Comparison of ENCODE assay signal across 9 cellular contexts in the genomic region with DNA sequence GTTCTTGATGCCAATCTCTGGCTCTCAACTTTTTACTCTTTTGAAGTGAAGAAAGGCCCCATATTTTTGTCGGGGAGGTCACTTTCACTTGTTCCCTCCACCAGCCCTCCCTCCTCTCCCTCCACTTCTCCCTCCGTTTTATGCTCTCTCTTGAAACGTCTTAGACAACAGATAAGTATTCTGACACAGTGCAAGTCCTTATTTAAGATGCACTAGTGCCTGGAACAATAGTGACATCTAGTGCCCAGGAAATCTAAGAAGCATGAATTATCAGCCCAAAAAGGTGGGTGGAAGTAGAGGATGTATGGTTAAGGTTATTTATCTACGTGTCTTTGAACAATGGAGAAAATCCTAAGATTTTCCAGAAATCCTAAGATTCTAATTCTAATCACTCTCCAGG. TPM values are rescaled to one million over a fixed set of nuclear protein-coding genes. Genes with fewer than 3 reads are reported as not detected.
DNase-seq lines count a peak whose midpoint lies in the region; ATAC-seq, FAIRE-seq and TF ChIP-seq lines count a peak whose summit lies in the region.
"Had no signal": no experiment of that assay in that cellular context is flagged by ENCODE, and none has a peak within 500 bp of the region (broad histone marks: within the 10 kb centered on the region; RNA-seq: fewer than 3 reads in every experiment).

No MANE protein-coding gene starts in this region.

- peaks cover 25% of the 10 kb centered on the region for H3K4me1 Mint-ChIP-seq in CD14-positive monocyte

- peaks cover 83% of the 10 kb centered on the region for H3K36me3 ChIP-seq in lower lobe of right lung

- TF ChIP-seq CTCF in CD14-positive monocyte (IDR thresholded peaks at IDR 0.05) (peak; percentile 72), choroid plexus epithelial cell (conservative IDR thresholded peaks at IDR 0.05; ENCODE audit: low read depth, low read length) (peak; percentile 75), lower lobe of right lung (IDR thresholded peaks at IDR 0.05) (peak; percentile 58)

- peaks cover 66 to 81% of the 10 kb centered on the region in 2 donors for H3K36me3 Mint-ChIP-seq in CD14-positive monocyte

- peak; percentile 79 for FAIRE-seq in GM12891 (lab: Jason Lieb, UNC)

- no peaks in the 10 kb centered on the region for H3K9me3 Mint-ChIP-seq in CD14-positive monocyte

- peak overlapping the region; percentile 72 for H3K27ac ChIP-seq in lower lobe of right lung
- H3K27ac ChIP-seq: SJSA1 had no signal

- peaks cover 30% of the 10 kb centered on the region for H3K4me1 ChIP-seq in lower lobe of right lung
- H3K4me1 ChIP-seq: SJSA1 had no signal

- H3K27me3 Mint-ChIP-seq in CD14-positive monocyte (ENCODE audit: low read depth in 3 of 3), result no peaks in the 10 kb centered on the region

- TF ChIP-seq POLR2A in GM12891 (IDR thresholded peaks at IDR 0.05; ENCODE audit: low read depth, low read length), result no peak

- H3K4me3 Mint-ChIP-seq in CD14-positive monocyte, result no peak overlapping the region

- intact Hi-C loops in CD14-positive monocyte (cut with micrococcal nuclease), result loop anchor here (2.0 to 10.0 kb wide), 4 partner anchors 83 to 303 kb away; partner anchors contain the start of genes CETP (in 1 of the 2) and SLC12A3 (in 1 of the 2)
- intact Hi-C loops in lower lobe of right lung (cut with DNase I), result loop anchor here (10.0 kb wide), 1 partner anchor 83 kb away; no protein-coding TSS in a partner anchor

- H3K4me3 ChIP-seq in choroid plexus epithelial cell (ENCODE audit: low read depth, low read length) (no peak overlapping the region), lower lobe of right lung (no peak overlapping the region)
- H3K4me3 ChIP-seq: SJSA1 had no signal

- no peaks in the 10 kb centered on the region for H3K27me3 ChIP-seq in lower lobe of right lung (ENCODE audit: low read depth)
- H3K27me3 ChIP-seq: SJSA1 had no signal

- peak overlapping the region in 5 of 7 donors; percentile 50 to 92 (median 57) for H3K27ac Mint-ChIP-seq in CD14-positive monocyte

- ATAC-seq in lower lobe of right lung (peak; percentile 83 to 90), GM18873 (IDR thresholded peaks at IDR 0.05; ENCODE audit: low FRiP score, unreplicated experiment) (no peak)

- H3K9me3 ChIP-seq in lower lobe of right lung, result no peaks in the 10 kb centered on the region
- H3K9me3 ChIP-seq: SJSA1 had no signal

- DNase-seq in CD14-positive monocyte (ENCODE audit: low spot score), result no peak
- DNase-seq in GM12891 (ENCODE audit: insufficient read length, low spot score), result no peak
- peak; percentile 70 for DNase-seq in NOMO-1 treated with DMSO at 0.1 percent for 48 hours (lab: John Stamatoyannopoulos, UW; ENCODE audit: unreplicated experiment)
- peak; percentile 91 for DNase-seq in choroid plexus epithelial cell (ENCODE audit: low read depth)
- no peak for DNase-seq in lower lobe of right lung
- DNase-seq in activated effector memory CD4-positive, alpha-beta T cell treated with anti-CD3 and anti-CD28 coated beads, Interleukin-2, amount 50 U/mL, for 16 hours, result no peak
- DNase-seq in NCI-H2029 (lab: John Stamatoyannopoulos, UW), result no peak

TF ChIP-seq in GM12891, 5 proteins besides CTCF, POLR2A, EP300 and RAD21:
- TF ChIP-seq PAX5 (IDR thresholded peaks at IDR 0.05; ENCODE audit: insufficient read depth, low read length, severe bottlenecking), result no peak
TF ChIP-seq in GM12891: peak in this region for 0.

RNA-seq across cellular contexts. Expression of gene PSME3IP1, which starts 17.9 kb away (rescaled TPM):
- 10 to 100 TPM; 75.4 to 78.6 TPM for polyA plus RNA-seq in CD14-positive monocyte
- 82.5 TPM for polyA plus RNA-seq in GM12891 (2012; ENCODE audit: low read depth, missing spikeins)
- total RNA-seq in lower lobe of right lung, result 79.8 TPM

RNA-seq across cellular contexts. Expression of gene RSPRY1, which starts 18.2 kb away (rescaled TPM):
- 10 to 100 TPM; 21.3 to 28.3 TPM for polyA plus RNA-seq in CD14-positive monocyte
- polyA plus RNA-seq in GM12891 (2012; ENCODE audit: low read depth, missing spikeins), result 16.3 TPM
- 34.9 TPM for total RNA-seq in lower lobe of right lung

Comparison
In these comparisons a context has a peak if more than half of its experiments do, and no peak if none do; other contexts are left out.
1. DNase-seq: peak in NOMO-1 treated with DMSO at 0.1 percent for 48 hours (single experiment) and choroid plexus epithelial cell (single experiment); none in CD14-positive monocyte (single experiment), GM12891 (single experiment), lower lobe of right lung (single experiment), activated effector memory CD4-positive, alpha-beta T cell treated with anti-CD3 and anti-CD28 coated beads, Interleukin-2, amount 50 U/mL, for 16 hours (single experiment) and NCI-H2029 (single experiment).
2. Peak in every context shown above with its lines, with median percentiles within 50 percentile points of each other: CTCF ChIP-seq.